Comparison of ENCODE assay signal across 14 cellular contexts in the genomic region with DNA sequence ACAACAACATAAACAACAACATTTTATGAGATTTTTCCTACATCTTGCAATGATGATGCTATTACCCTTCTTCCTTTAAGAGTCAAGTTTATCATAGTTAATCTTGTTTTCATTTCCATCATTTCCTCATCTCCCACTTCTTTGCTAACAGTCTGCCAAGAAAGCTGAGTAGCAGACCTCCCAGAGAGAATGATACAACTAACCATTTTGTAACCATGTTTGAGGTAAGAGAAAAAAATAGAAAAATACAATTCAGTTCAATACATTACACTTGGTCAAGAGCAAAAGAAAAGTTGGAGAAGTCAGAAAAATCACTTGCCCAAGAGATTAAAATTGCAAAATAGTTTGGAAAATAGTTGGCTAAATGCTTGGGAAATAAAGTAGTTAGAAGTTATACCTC.
"Had no signal": no experiment of that assay in that cellular context is flagged by ENCODE, and none has a peak within 500 bp of the region (broad histone marks: within the 10 kb centered on the region; RNA-seq: fewer than 3 reads in every experiment).

No MANE protein-coding gene starts in this region.

- H3K27me3 ChIP-seq: gastrocnemius medialis, pancreas had no signal

- H3K9me3 Mint-ChIP-seq: activated CD4-positive, alpha-beta T cell treated with anti-CD3 and anti-CD28 coated beads, Interleukin-2, amount 10 ng/mL, durations not matched to agents 24 days and 14 days; activated naive CD4-positive, alpha-beta T cell treated with anti-CD3 and anti-CD28 coated beads, Interleukin-2, amount 50 U/mL, for 72 hours had no signal

- H3K4me3 ChIP-seq: gastrocnemius medialis, pancreas had no signal

- H3K27ac Mint-ChIP-seq: activated B cell treated with CpG ODN at 0.5 μM for 24 hours; activated CD4-positive, alpha-beta T cell treated with anti-CD3 and anti-CD28 coated beads, Interleukin-2, amount 10 ng/mL, durations not matched to agents 24 days and 14 days; activated naive CD4-positive, alpha-beta T cell treated with anti-CD3 and anti-CD28 coated beads, Interleukin-2, amount 50 U/mL, for 72 hours; T-helper 17 cell had no signal

- H3K4me1 ChIP-seq: gastrocnemius medialis, pancreas had no signal

- DNase-seq: activated B cell treated with CpG ODN at 0.5 μM for 24 hours; activated CD4-positive, alpha-beta T cell treated with anti-CD3 and anti-CD28 coated beads, Interleukin-2, amount 10 ng/mL, durations not matched to agents 24 days and 14 days; activated effector memory CD4-positive, alpha-beta T cell treated with Interleukin-2 at 50 U/mL for 16 hours; central memory CD4-positive, alpha-beta T cell; cortex of kidney; effector CD8-positive, alpha-beta T cell; gastrocnemius medialis; midbrain; pancreas; small intestine; T-helper 17 cell had no signal

- H3K4me3 Mint-ChIP-seq: activated B cell treated with CpG ODN at 0.5 μM for 24 hours; activated CD4-positive, alpha-beta T cell treated with anti-CD3 and anti-CD28 coated beads, Interleukin-2, amount 10 ng/mL, durations not matched to agents 24 days and 14 days; T-helper 17 cell had no signal

- H3K36me3 ChIP-seq: gastrocnemius medialis, pancreas had no signal

- FAIRE-seq: small intestine, urothelium cell line had no signal

- H3K4me1 Mint-ChIP-seq: activated CD4-positive, alpha-beta T cell treated with anti-CD3 and anti-CD28 coated beads, Interleukin-2, amount 10 ng/mL, durations not matched to agents 24 days and 14 days; T-helper 17 cell had no signal

- H3K36me3 Mint-ChIP-seq: activated naive CD4-positive, alpha-beta T cell treated with anti-CD3 and anti-CD28 coated beads, Interleukin-2, amount 50 U/mL, for 72 hours had no signal

- H3K9me3 ChIP-seq: gastrocnemius medialis, pancreas had no signal

- ATAC-seq: activated naive CD4-positive, alpha-beta T cell treated with anti-CD3 and anti-CD28 coated beads, Interleukin-2, amount 50 U/mL, for 72 hours; gastrocnemius medialis; pancreas; T-helper 17 cell had no signal

- H3K27ac ChIP-seq: epithelial cell of prostate, gastrocnemius medialis, pancreas had no signal
